8 cellular contexts compared by ENCODE assay signal in the genomic region with DNA sequence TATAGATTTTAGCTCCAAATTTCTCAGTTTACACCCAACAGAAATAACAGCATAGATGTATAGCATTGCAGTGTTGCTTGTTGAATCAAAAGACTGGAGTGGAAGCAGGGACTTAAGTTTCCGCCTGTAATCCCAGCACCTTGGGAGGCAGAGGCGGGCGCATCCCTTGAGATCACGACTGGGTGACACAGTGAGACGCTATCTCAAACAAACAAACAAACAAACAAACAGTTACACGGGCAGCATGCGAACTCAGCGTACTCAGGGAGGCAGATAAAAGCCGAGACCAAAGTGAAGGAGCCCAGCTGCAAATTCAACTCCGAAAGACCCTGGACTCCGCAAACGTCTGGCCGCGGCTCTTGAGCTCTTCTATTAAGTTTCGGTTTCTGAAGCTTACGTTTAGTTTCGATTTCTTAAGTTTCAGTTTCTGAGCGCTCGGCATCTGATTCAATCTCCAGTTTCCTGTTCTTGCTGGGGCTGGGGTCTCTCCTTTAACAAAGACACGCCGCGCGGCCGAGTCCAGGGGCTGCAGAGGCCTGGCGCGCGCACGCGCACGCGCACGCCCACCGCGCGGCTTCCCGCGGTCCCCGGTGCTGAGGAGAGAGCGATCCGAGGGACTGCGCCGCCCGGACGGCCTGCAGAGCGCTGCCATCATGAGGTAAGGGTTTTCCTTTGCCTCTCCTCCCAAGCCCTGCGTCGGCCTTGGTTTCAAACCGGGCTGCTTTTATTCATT. TPM values are rescaled to one million over a fixed set of nuclear protein-coding genes. Genes with fewer than 3 reads are reported as not detected.
DNase-seq lines count a peak whose midpoint lies in the region; ATAC-seq, FAIRE-seq and TF ChIP-seq lines count a peak whose summit lies in the region.

A gene with protein sequence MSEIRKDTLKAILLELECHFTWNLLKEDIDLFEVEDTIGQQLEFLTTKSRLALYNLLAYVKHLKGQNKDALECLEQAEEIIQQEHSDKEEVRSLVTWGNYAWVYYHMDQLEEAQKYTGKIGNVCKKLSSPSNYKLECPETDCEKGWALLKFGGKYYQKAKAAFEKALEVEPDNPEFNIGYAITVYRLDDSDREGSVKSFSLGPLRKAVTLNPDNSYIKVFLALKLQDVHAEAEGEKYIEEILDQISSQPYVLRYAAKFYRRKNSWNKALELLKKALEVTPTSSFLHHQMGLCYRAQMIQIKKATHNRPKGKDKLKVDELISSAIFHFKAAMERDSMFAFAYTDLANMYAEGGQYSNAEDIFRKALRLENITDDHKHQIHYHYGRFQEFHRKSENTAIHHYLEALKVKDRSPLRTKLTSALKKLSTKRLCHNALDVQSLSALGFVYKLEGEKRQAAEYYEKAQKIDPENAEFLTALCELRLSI (plus strand): TSS at position 423 of the 733 bp plus-strand sequence. CDS start 231 bp downstream, at position 654.

- TF ChIP-seq CTCF in MM.1S (IDR thresholded peaks at IDR 0.05; ENCODE audit: low read length) (no peak), type B pancreatic cell (conservative IDR thresholded peaks at IDR 0.05) (no peak)

- no peaks in the 10 kb centered on the region for H3K9me2 ChIP-seq in MM.1S (replicated peaks; ENCODE audit: insufficient read depth, low read length)

- peak within 1 kb of the TSS; percentile 84 for H2AFZ ChIP-seq in MM.1S (ENCODE audit: low read length)

- H3K9me3 ChIP-seq in MM.1S (replicated peaks; ENCODE audit: insufficient read depth, low read length): no peaks in the 10 kb centered on the region

- FAIRE-seq in H54 (lab: Jason Lieb, UNC): no peak

- H3K27me3 ChIP-seq in MM.1S (replicated peaks; ENCODE audit: insufficient read depth, low read length): no peaks in the 10 kb centered on the region

- peaks cover 33% of the 10 kb centered on the region for H3K79me2 ChIP-seq in MM.1S (ENCODE audit: low read length)

- H3K4me1 ChIP-seq in MM.1S (ENCODE audit: low read length): peaks cover 4% of the 10 kb centered on the region; the same call in 1 of the 2 replicates

- peaks cover 25% of the 10 kb centered on the region for H3K36me3 Mint-ChIP-seq in type B pancreatic cell

- H3K4me3 Mint-ChIP-seq in type B pancreatic cell: peak within 1 kb of the TSS; percentile 98

- peak within 1 kb of the TSS; percentile 73 for H3K9ac ChIP-seq in MM.1S (ENCODE audit: low read length)

- ATAC-seq in left cardiac atrium: peak; percentile 95 to 96

- H3K4me3 ChIP-seq in MM.1S (ENCODE audit: low read length): peak within 1 kb of the TSS; percentile 92

- peaks cover 22% of the 10 kb centered on the region for H3K4me1 Mint-ChIP-seq in type B pancreatic cell (ENCODE audit: unreplicated experiment)

- no peaks in the 10 kb centered on the region for H3K27me3 Mint-ChIP-seq in type B pancreatic cell

- peak; percentile 73 for TF ChIP-seq POLR2A in H54 (IDR thresholded peaks at IDR 0.05; ENCODE audit: low read depth, low read length)

- intact Hi-C loops in left cardiac atrium (cut with DNase I) (no loop called here), posterior cingulate gyrus (cut with DNase I) (no loop called here)

- no peaks in the 10 kb centered on the region for H4K20me1 ChIP-seq in MM.1S (ENCODE audit: insufficient read depth, low read length)

- H3K27ac Mint-ChIP-seq in type B pancreatic cell: peak within 1 kb of the TSS; percentile 99

- H3K27ac ChIP-seq in MM.1S (ENCODE audit: low read length): peak within 1 kb of the TSS; percentile 75; the same call in 1 of the 2 replicates

- H3K36me3 ChIP-seq in MM.1S (replicated peaks; ENCODE audit: insufficient read depth, low read length): no peaks in the 10 kb centered on the region

- H3K4me2 ChIP-seq in MM.1S (ENCODE audit: low read depth, low read length): peak within 1 kb of the TSS; percentile 67

- no peaks in the 10 kb centered on the region for H3K9me3 Mint-ChIP-seq in type B pancreatic cell

- peaks cover 8% of the 10 kb centered on the region for H3F3A ChIP-seq in MM.1S (ENCODE audit: insufficient read depth, low read length)

- peak; percentile 88 for DNase-seq in GM03348 (ENCODE audit: low spot score)
- DNase-seq in H54 (ENCODE audit: insufficient read length, low spot score): peak; percentile 79
- peak; percentile 97 for DNase-seq in MM.1S
- peak; percentile 43 to 83 (median 55) for DNase-seq in T-helper 1 cell
- peak; percentile 73 for DNase-seq in amniotic stem cell (lab: John Stamatoyannopoulos, UW)
- peak; percentile 79 for DNase-seq in left cardiac atrium
- DNase-seq in posterior cingulate gyrus: peak; percentile 53 to 96 (median 71)
- peak; percentile 87 for DNase-seq in type B pancreatic cell (ENCODE audit: extremely low spot score, unreplicated experiment)

RNA-seq across cellular contexts. Expression of the gene that starts here (rescaled TPM):
- total RNA-seq in left cardiac atrium: 10 to 100 TPM; 10.1 to 14.5 TPM
- total RNA-seq in type B pancreatic cell (ENCODE audit: low replicate concordance): 9.4 and 11.0 TPM in 2 replicates

Comparison
In these comparisons a context has a peak if more than half of its experiments do, and no peak if none do; other contexts are left out.
1. Peak in every context shown above with its lines: DNase-seq, ATAC-seq, H3K4me3 ChIP-seq and H3K27ac ChIP-seq.